In genomic region chr9:93060746-93061259, GRCh38 we compare ENCODE assay signal across 1 cellular context.
TF ChIP-seq lines count a peak whose summit lies in the region.

No MANE protein-coding gene starts in this region.

TF ChIP-seq in IMR-90, 13 proteins besides CTCF, POLR2A, EP300 and RAD21:
- TF ChIP-seq CHD1 (IDR thresholded peaks at IDR 0.05; ENCODE audit: low read depth, low read length) (no peak), BHLHE40 (IDR thresholded peaks at IDR 0.05; ENCODE audit: low read depth, low read length) (no peak), RFX5 (IDR thresholded peaks at IDR 0.05; ENCODE audit: low read depth, low read length) (no peak), MAFK (IDR thresholded peaks at IDR 0.05; ENCODE audit: low read depth, low read length) (no peak), FOS (IDR thresholded peaks at IDR 0.05; ENCODE audit: low read depth, low read length) (no peak), SMC3 (IDR thresholded peaks at IDR 0.05; ENCODE audit: low read depth, low read length) (no peak), CEBPB (IDR thresholded peaks at IDR 0.05; ENCODE audit: low read depth, low read length) (no peak), RCOR1 (IDR thresholded peaks at IDR 0.05; ENCODE audit: insufficient replicate concordance, low read length) (no peak)
- TF ChIP-seq, protein P1, sequence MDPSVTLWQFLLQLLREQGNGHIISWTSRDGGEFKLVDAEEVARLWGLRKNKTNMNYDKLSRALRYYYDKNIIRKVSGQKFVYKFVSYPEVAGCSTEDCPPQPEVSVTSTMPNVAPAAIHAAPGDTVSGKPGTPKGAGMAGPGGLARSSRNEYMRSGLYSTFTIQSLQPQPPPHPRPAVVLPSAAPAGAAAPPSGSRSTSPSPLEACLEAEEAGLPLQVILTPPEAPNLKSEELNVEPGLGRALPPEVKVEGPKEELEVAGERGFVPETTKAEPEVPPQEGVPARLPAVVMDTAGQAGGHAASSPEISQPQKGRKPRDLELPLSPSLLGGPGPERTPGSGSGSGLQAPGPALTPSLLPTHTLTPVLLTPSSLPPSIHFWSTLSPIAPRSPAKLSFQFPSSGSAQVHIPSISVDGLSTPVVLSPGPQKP (IDR thresholded peaks at IDR 0.05; ENCODE audit: borderline replicate concordance, low read depth, low read length) = no peak
